Comparison of ENCODE assay signal across 8 cellular contexts in genomic region chr5:132467292-132467984, GRCh38. TPM values are rescaled to one million over a fixed set of nuclear protein-coding genes. Genes with fewer than 3 reads are reported as not detected.
DNase-seq lines count a peak whose midpoint lies in the region; ATAC-seq and TF ChIP-seq lines count a peak whose summit lies in the region.

No MANE protein-coding gene starts in this region.

- H4K20me1 ChIP-seq in OCI-LY3 (ENCODE audit: insufficient read depth, low read length) (no peaks in the 10 kb centered on the region), GM23338 (replicated peaks; ENCODE audit: insufficient read depth) (no peaks in the 10 kb centered on the region)

- H3F3A ChIP-seq in GM23338 (replicated peaks; ENCODE audit: low read depth): 0 out of 2 replicates have a peak, but pooled peaks cover 4% of the 10 kb centered on the region

- 77% methylated on average over 3 of the region's 4 CpGs for WGBS in mesenchymal stem cell

- H3K36me3 Mint-ChIP-seq in GM23338 (ENCODE audit: low read depth): peaks cover 5% of the 10 kb centered on the region; the same call in 2 of the 3 replicates

- peaks cover 33% of the 10 kb centered on the region for H3K4me1 Mint-ChIP-seq in GM23338

- H2AK5ac ChIP-seq in mesenchymal stem cell (ENCODE audit: low read length, severe bottlenecking): peak overlapping the region; percentile 38

- peak overlapping the region in 1 of 2 experiments; percentile 63 for H3K4ac ChIP-seq in mesenchymal stem cell (ENCODE audit: low read depth in 1 of 2, low read length in 2 of 2)

- H3K79me2 ChIP-seq in OCI-LY3 (ENCODE audit: low read length) (no peaks in the 10 kb centered on the region), GM23338 (replicated peaks; ENCODE audit: insufficient read depth) (no peaks in the 10 kb centered on the region)

- no peaks in the 10 kb centered on the region for H3K27me3 ChIP-seq in OCI-LY3 (ENCODE audit: low read depth, low read length)
- no peaks in the 10 kb centered on the region for H3K27me3 ChIP-seq in mesenchymal stem cell (ENCODE audit: control insufficient read depth in 1 of 2, insufficient read depth in 1 of 2, low read length in 2 of 2)
- no peaks in the 10 kb centered on the region for H3K27me3 ChIP-seq in GM23338 (ENCODE audit: insufficient read depth)

- no peak overlapping the region for H3K23ac ChIP-seq in mesenchymal stem cell (ENCODE audit: low read length in 2 of 2)

- H2BK15ac ChIP-seq in mesenchymal stem cell (ENCODE audit: low read depth, poor library complexity, severe bottlenecking): peak overlapping the region; percentile 26

- H3K36me3 ChIP-seq in OCI-LY3 (replicated peaks; ENCODE audit: low read depth, low read length) (no peaks in the 10 kb centered on the region), mesenchymal stem cell (ENCODE audit: control insufficient read depth in 1 of 2, insufficient read depth in 2 of 2, low read depth in 1 of 2, low read length in 2 of 2) (peaks cover 0 to 4% of the 10 kb centered on the region in 2 experiments), GM23338 (ENCODE audit: insufficient read depth) (no peaks in the 10 kb centered on the region)

- H3K9me3 ChIP-seq in OCI-LY3 (ENCODE audit: insufficient read depth, low read length) (no peaks in the 10 kb centered on the region), mesenchymal stem cell (ENCODE audit: control insufficient read depth, low read length) (no peaks in the 10 kb centered on the region)

- H3K4me2 ChIP-seq in OCI-LY3 (ENCODE audit: low read length) (peak overlapping the region; percentile 57), mesenchymal stem cell (ENCODE audit: low read length, poor library complexity, severe bottlenecking) (no peak overlapping the region), GM23338 (no peak overlapping the region)

- H2AFZ ChIP-seq in OCI-LY3 (ENCODE audit: low read depth, low read length) (no peak overlapping the region), mesenchymal stem cell (ENCODE audit: low read depth, low read length) (no peak overlapping the region), GM23338 (no peak overlapping the region)

- H3K79me1 ChIP-seq in mesenchymal stem cell (replicated peaks; ENCODE audit: low read length, poor library complexity, severe bottlenecking): peaks cover 5% of the 10 kb centered on the region

- peak; percentile 48 for ATAC-seq in GM18511 (IDR thresholded peaks at IDR 0.05; ENCODE audit: unreplicated experiment)
- ATAC-seq in HG02588 (IDR thresholded peaks at IDR 0.05; ENCODE audit: unreplicated experiment): peak; percentile 43
- no peak for ATAC-seq in GM23338

- no peak overlapping the region for H3K14ac ChIP-seq in mesenchymal stem cell (ENCODE audit: low read length in 2 of 2)

- H3K4me1 ChIP-seq in OCI-LY3 (ENCODE audit: low read length) (peaks cover 27% of the 10 kb centered on the region), mesenchymal stem cell (ENCODE audit: control insufficient read depth, insufficient read depth, low read depth, low read length) (peaks cover 56% of the 10 kb centered on the region), GM23338 (ENCODE audit: insufficient read depth) (peaks cover 16% of the 10 kb centered on the region)

- no peak for TF ChIP-seq CTCF in OCI-LY3 (IDR thresholded peaks at IDR 0.05; ENCODE audit: low read depth, low read length)
- no peak for TF ChIP-seq CTCF in GM23338 (conservative IDR thresholded peaks at IDR 0.05; ENCODE audit: low read depth in 2 of 2)

- no peak overlapping the region for H3K4me3 Mint-ChIP-seq in GM23338

- H3K9me3 Mint-ChIP-seq in GM23338: peaks cover 8% of the 10 kb centered on the region; the same call in 2 of the 3 replicates

- H2BK120ac ChIP-seq in mesenchymal stem cell (ENCODE audit: low read depth, low read length): peak overlapping the region; percentile 43

- H2BK5ac ChIP-seq in mesenchymal stem cell (ENCODE audit: low read depth, low read length, poor library complexity, severe bottlenecking): no peak overlapping the region

- no peak overlapping the region for H3K27ac ChIP-seq in OCI-LY3 (ENCODE audit: low read length)
- peak overlapping the region; percentile 80 for H3K27ac ChIP-seq in mesenchymal stem cell (ENCODE audit: low read length, poor library complexity, severe bottlenecking)
- H3K27ac ChIP-seq in GM23338 (ENCODE audit: low read depth): no peak overlapping the region

- H3K9ac ChIP-seq in OCI-LY3 (ENCODE audit: low read length): no peak overlapping the region
- H3K9ac ChIP-seq in mesenchymal stem cell (ENCODE audit: low read length): no peak overlapping the region

- peak; percentile 24 for DNase-seq in mesenchymal stem cell
- DNase-seq in amniotic stem cell (lab: John Stamatoyannopoulos, UW): no peak
- no peak for DNase-seq in GM23338 (ENCODE audit: low spot score)
- DNase-seq in RKO (ENCODE audit: low spot score): no peak
- DNase-seq in HCEC 1CT: no peak

- no peak overlapping the region for H3K4me3 ChIP-seq in OCI-LY3 (ENCODE audit: low read length)
- no peak overlapping the region for H3K4me3 ChIP-seq in mesenchymal stem cell (ENCODE audit: insufficient read depth in 1 of 2, low read depth in 1 of 2, low read length in 2 of 2)
- no peak overlapping the region for H3K4me3 ChIP-seq in GM23338

- peak overlapping the region; percentile 65 for H4K8ac ChIP-seq in mesenchymal stem cell (ENCODE audit: low read length)

- H2BK12ac ChIP-seq in mesenchymal stem cell (ENCODE audit: low read length in 2 of 2): peak overlapping the region; percentile 64 to 92

- no peaks in the 10 kb centered on the region for H3K9me2 ChIP-seq in GM23338 (ENCODE audit: insufficient read depth)

- H3K18ac ChIP-seq in mesenchymal stem cell (ENCODE audit: low read depth in 1 of 2, low read length in 2 of 2): peak overlapping the region; percentile 52 to 67

- H3K27me3 Mint-ChIP-seq in GM23338 (ENCODE audit: insufficient read depth, low read depth, poor library complexity): peaks cover 11% of the 10 kb centered on the region

- peak overlapping the region; percentile 88 for H4K91ac ChIP-seq in mesenchymal stem cell (ENCODE audit: low read length)

- no peak overlapping the region for H3K27ac Mint-ChIP-seq in GM23338

TF ChIP-seq in GM23338, 12 proteins besides CTCF, POLR2A, EP300 and RAD21 (continues in another document):
- TF ChIP-seq ZNF462 (CRISPR knock-in tag; IDR thresholded peaks at IDR 0.05): no peak

RNA-seq across cellular contexts. Expression of gene IRF1, which starts 23.1 kb away (rescaled TPM):
- 33.6 TPM for polyA plus RNA-seq in mesenchymal stem cell (2013, experiment 1 of 2)
- polyA plus RNA-seq in mesenchymal stem cell (2013, experiment 2 of 2): 35.8 TPM
- 6.4 and 6.9 TPM in 2 replicates for total RNA-seq in GM23338 (2014; rRNA removed; shearing (Covaris generic))
- polyA plus RNA-seq in GM23338 (2016; fragmentation: Nextera tagmentation; extraction: Ambion mirVana): 8.6 and 9.1 TPM in 2 replicates
